17 cellular contexts compared by ENCODE assay signal in genomic region chr1:5485968-5486665, GRCh38.
DNase-seq lines count a peak whose midpoint lies in the region; FAIRE-seq and TF ChIP-seq lines count a peak whose summit lies in the region.
"Had no signal": no experiment of that assay in that cellular context is flagged by ENCODE, and none has a peak within 500 bp of the region (broad histone marks: within the 10 kb centered on the region; RNA-seq: fewer than 3 reads in every experiment).

No MANE protein-coding gene starts in this region.

- 0 out of 2 replicates have a peak, but pooled peaks have one; percentile 48 for TF ChIP-seq EP300 in Ishikawa (IDR thresholded peaks at IDR 0.05; ENCODE audit: borderline replicate concordance)

- no peak for TF ChIP-seq CTCF in progenitor cell of endocrine pancreas (IDR thresholded peaks at IDR 0.05; ENCODE audit: unreplicated experiment)

- H3K4me1 Mint-ChIP-seq in progenitor cell of endocrine pancreas (ENCODE audit: low read depth) = peaks cover 9% of the 10 kb centered on the region
- H3K4me1 Mint-ChIP-seq: CD14-positive monocyte had no signal

- no peak for FAIRE-seq in H54 (lab: Jason Lieb, UNC)
- FAIRE-seq: GM12891, GM19239 had no signal

- no peak for TF ChIP-seq RAD21 in Ishikawa (IDR thresholded peaks at IDR 0.05; ENCODE audit: low read depth)

- no peak overlapping the region for H3K4me3 Mint-ChIP-seq in progenitor cell of endocrine pancreas (ENCODE audit: low read depth)
- H3K4me3 Mint-ChIP-seq: CD14-positive monocyte had no signal

- H3K27ac Mint-ChIP-seq in progenitor cell of endocrine pancreas = peak overlapping the region; percentile 39

- H3K9me3 Mint-ChIP-seq in progenitor cell of endocrine pancreas (ENCODE audit: low read depth) = no peaks in the 10 kb centered on the region

- DNase-seq in NCI-H345 (lab: John Stamatoyannopoulos, UW) (peak; percentile 34), NCI-H345 treated with DMSO at 0.1 percent for 48 hours (lab: John Stamatoyannopoulos, UW; ENCODE audit: unreplicated experiment) (no peak), NCI-H2196 (lab: John Stamatoyannopoulos, UW; ENCODE audit: unreplicated experiment) (peak; percentile 45), progenitor cell of endocrine pancreas (ENCODE audit: low spot score, unreplicated experiment) (no peak), H54 (ENCODE audit: insufficient read length, low spot score) (no peak), medulla oblongata (ENCODE audit: extremely low spot score) (no peak), epidermal melanocyte (ENCODE audit: insufficient read length, low spot score) (no peak)
- DNase-seq: 8988T, HCEC 1CT, NCI-H1048, NCI-H2107, NCI-H446, Peyer's patch had no signal

- H3K27me3 Mint-ChIP-seq in progenitor cell of endocrine pancreas = peaks cover 36% of the 10 kb centered on the region

- no peak for TF ChIP-seq POLR2A in H54 (IDR thresholded peaks at IDR 0.05; ENCODE audit: low read depth, low read length)

- no peaks in the 10 kb centered on the region for H3K36me3 Mint-ChIP-seq in progenitor cell of endocrine pancreas (ENCODE audit: insufficient read depth)
- H3K36me3 Mint-ChIP-seq: CD14-positive monocyte had no signal

TF ChIP-seq in Ishikawa, 13 proteins besides CTCF, POLR2A, EP300 and RAD21:
- peak; percentile 83; the same call in 1 of the 2 replicates for TF ChIP-seq TCF12 (IDR thresholded peaks at IDR 0.05; ENCODE audit: low read depth)
- 0 out of 2 replicates have a peak, but pooled peaks have one; percentile 18 for TF ChIP-seq NFIC (IDR thresholded peaks at IDR 0.05)
- TF ChIP-seq EGR1 (IDR thresholded peaks at IDR 0.05) = no peak
- TF ChIP-seq MAX (IDR thresholded peaks at IDR 0.05) = 0 out of 2 replicates have a peak, but pooled peaks have one; percentile 22
- no peak for TF ChIP-seq TEAD4 (IDR thresholded peaks at IDR 0.05)

Comparison
In these comparisons a context has a peak if more than half of its experiments do, and no peak if none do; other contexts are left out.
1. DNase-seq: peak in NCI-H345 (single experiment) and NCI-H2196 (single experiment); none in NCI-H345 treated with DMSO at 0.1 percent for 48 hours (single experiment), progenitor cell of endocrine pancreas (single experiment), H54 (single experiment), medulla oblongata (single experiment) and epidermal melanocyte (single experiment).